ENCODE assay signal across 7 cellular contexts in genomic region chr9:25505644-25506043, GRCh38.
"Had no signal": no experiment of that assay in that cellular context is flagged by ENCODE, and none has a peak within 500 bp of the region (broad histone marks: within the 10 kb centered on the region; RNA-seq: fewer than 3 reads in every experiment).

No MANE protein-coding gene starts in this region.

- H3K4me1 ChIP-seq: HAP-1 had no signal

- ATAC-seq: HCT116, K562 had no signal

- H3K36me3 ChIP-seq: HAP-1 had no signal

- H3K4me3 ChIP-seq: HAP-1, K562 had no signal

- DNase-seq: GOT3, H7, HFFc6, IMR-90 had no signal

- H3K4me3 Mint-ChIP-seq: HFFc6 had no signal

- H3K27ac Mint-ChIP-seq: HFFc6 had no signal
